In the genomic region with DNA sequence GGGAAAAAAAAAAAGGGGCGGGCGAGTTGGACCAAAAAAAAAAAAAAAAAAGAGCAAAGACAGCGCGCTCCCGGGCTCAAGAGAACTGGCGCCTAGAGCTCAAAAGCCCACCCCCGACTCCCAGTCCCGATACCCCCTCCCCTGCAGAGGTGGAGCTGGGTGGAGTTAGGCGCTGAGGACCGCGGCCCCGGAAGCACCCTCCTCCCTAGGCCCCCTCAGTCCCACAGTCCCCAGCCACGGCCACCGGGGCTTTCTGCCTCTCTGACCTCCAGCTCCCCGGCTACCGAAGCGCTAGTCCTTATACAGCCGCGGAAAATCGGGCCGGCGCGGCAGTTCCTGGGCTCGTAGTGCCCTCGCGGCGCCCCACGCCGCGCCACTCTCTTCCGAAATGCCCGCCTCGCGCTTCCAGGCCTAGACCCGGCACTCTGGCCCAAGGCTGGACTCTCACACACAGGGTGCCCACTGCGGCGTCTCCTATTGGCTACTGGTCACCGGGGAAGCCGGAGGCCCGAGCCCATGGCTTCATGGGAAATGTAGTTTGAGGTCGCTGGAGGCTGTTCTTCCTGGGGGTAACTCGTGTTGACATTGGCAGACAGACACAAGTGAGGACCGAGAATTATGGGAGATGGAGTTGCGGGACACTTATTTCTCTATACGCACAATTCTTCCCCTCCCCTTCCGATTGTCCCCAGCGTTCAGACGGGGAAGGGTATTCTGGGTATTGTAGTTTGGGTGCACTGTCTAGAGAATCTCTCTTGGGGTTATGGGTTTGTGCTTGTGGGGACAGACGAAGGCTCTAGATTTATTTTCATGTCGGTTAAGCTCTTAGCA, we compare ENCODE assay signal across 8 cellular contexts. TPM values are rescaled to one million over a fixed set of nuclear protein-coding genes. Genes with fewer than 3 reads are reported as not detected.
DNase-seq lines count a peak whose midpoint lies in the region; TF ChIP-seq lines count a peak whose summit lies in the region.

A gene with protein sequence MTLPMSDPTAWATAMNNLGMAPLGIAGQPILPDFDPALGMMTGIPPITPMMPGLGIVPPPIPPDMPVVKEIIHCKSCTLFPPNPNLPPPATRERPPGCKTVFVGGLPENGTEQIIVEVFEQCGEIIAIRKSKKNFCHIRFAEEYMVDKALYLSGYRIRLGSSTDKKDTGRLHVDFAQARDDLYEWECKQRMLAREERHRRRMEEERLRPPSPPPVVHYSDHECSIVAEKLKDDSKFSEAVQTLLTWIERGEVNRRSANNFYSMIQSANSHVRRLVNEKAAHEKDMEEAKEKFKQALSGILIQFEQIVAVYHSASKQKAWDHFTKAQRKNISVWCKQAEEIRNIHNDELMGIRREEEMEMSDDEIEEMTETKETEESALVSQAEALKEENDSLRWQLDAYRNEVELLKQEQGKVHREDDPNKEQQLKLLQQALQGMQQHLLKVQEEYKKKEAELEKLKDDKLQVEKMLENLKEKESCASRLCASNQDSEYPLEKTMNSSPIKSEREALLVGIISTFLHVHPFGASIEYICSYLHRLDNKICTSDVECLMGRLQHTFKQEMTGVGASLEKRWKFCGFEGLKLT (minus strand): TSS at position 427 of the 831 bp plus-strand sequence. CDS start 199,993 bp downstream, outside the sequence.

- no peaks in the 10 kb centered on the region; the same call in 1 of the 2 replicates for H3K79me2 ChIP-seq in MM.1S (ENCODE audit: low read length)
- no peaks in the 10 kb centered on the region for H3K79me2 ChIP-seq in neural progenitor cell (ENCODE audit: low read depth)

- in situ Hi-C loops in HAP-1 (cut with MboI; ENCODE audit: low sequenced_read_pairs), result loop anchor here (25.0 kb wide), 1 partner anchor 791 kb away; a partner anchor contains a TSS

- no peaks in the 10 kb centered on the region for H3K27me3 ChIP-seq in HAP-1 (ENCODE audit: low read depth)
- no peaks in the 10 kb centered on the region for H3K27me3 ChIP-seq in MM.1S (replicated peaks; ENCODE audit: insufficient read depth, low read length)
- H3K27me3 ChIP-seq in neural progenitor cell, result no peaks in the 10 kb centered on the region

- H3K4me3 ChIP-seq in HAP-1 (peak within 1 kb of the TSS; percentile 80), MM.1S (ENCODE audit: low read length) (peak within 1 kb of the TSS; percentile 75), foreskin fibroblast (ENCODE audit: low read depth in 1 of 2, low read length in 2 of 2) (peak within 1 kb of the TSS; percentile 70 to 71), neural progenitor cell (peak within 1 kb of the TSS; percentile 54)

- no peaks in the 10 kb centered on the region for H3K36me3 ChIP-seq in ES-I3 (ENCODE audit: insufficient read depth, low read length)
- no peaks in the 10 kb centered on the region for H3K36me3 ChIP-seq in HAP-1 (replicated peaks)
- no peaks in the 10 kb centered on the region for H3K36me3 ChIP-seq in MM.1S (replicated peaks; ENCODE audit: insufficient read depth, low read length)
- no peaks in the 10 kb centered on the region for H3K36me3 ChIP-seq in neural progenitor cell

- no peaks in the 10 kb centered on the region for H3K9me3 Mint-ChIP-seq in neural progenitor cell

- no peaks in the 10 kb centered on the region for H3F3A ChIP-seq in MM.1S (ENCODE audit: insufficient read depth, low read length)
- H3F3A ChIP-seq in neural progenitor cell (ENCODE audit: low read depth), result no peaks in the 10 kb centered on the region

- TF ChIP-seq CTCF in MM.1S (IDR thresholded peaks at IDR 0.05; ENCODE audit: low read length) (no peak), foreskin fibroblast (IDR thresholded peaks at IDR 0.05; ENCODE audit: low read depth, low read length) (no peak), neural progenitor cell (IDR thresholded peaks at IDR 0.05) (no peak)

- no peaks in the 10 kb centered on the region for H3K9me3 ChIP-seq in ES-I3 (ENCODE audit: control insufficient read depth, insufficient read depth, low read length)
- H3K9me3 ChIP-seq in HAP-1, result no peaks in the 10 kb centered on the region
- H3K9me3 ChIP-seq in MM.1S (replicated peaks; ENCODE audit: insufficient read depth, low read length), result no peaks in the 10 kb centered on the region
- no peaks in the 10 kb centered on the region for H3K9me3 ChIP-seq in neural progenitor cell (ENCODE audit: low read depth)

- no peak within 1 kb of the TSS for H3K4me3 Mint-ChIP-seq in neural progenitor cell

- peak; percentile 96 to 99 for DNase-seq in HAP-1 (ENCODE audit: low spot score in 2 of 2)
- DNase-seq in MM.1S, result peak; percentile 94
- DNase-seq in SIG-M5 (lab: John Stamatoyannopoulos, UW), result peak; percentile 92
- DNase-seq in activated gamma-delta T cell (lab: John Stamatoyannopoulos, UW), result peak; percentile 50
- peak; percentile 93 to 96 for DNase-seq in foreskin fibroblast
- peak; percentile 95 for DNase-seq in neural progenitor cell (ENCODE audit: low spot score)
- DNase-seq in stromal cell of bone marrow (ENCODE audit: low read depth), result peak; percentile 93

- peak within 1 kb of the TSS; percentile 76 for H3K4me2 ChIP-seq in MM.1S (ENCODE audit: low read depth, low read length)
- H3K4me2 ChIP-seq in neural progenitor cell, result peak within 1 kb of the TSS; percentile 81

- H3K27ac ChIP-seq in MM.1S (ENCODE audit: low read length), result peak within 1 kb of the TSS; percentile 41; the same call in 1 of the 2 replicates
- no peak within 1 kb of the TSS for H3K27ac ChIP-seq in neural progenitor cell

- no peaks in the 10 kb centered on the region for H3K4me1 ChIP-seq in ES-I3 (ENCODE audit: insufficient read depth, low read length)
- H3K4me1 ChIP-seq in HAP-1, result peaks cover 6% of the 10 kb centered on the region
- H3K4me1 ChIP-seq in MM.1S (ENCODE audit: low read length), result no peaks in the 10 kb centered on the region
- no peaks in the 10 kb centered on the region for H3K4me1 ChIP-seq in neural progenitor cell

- peak within 1 kb of the TSS; percentile 49; the same call in 1 of the 2 replicates for H2AFZ ChIP-seq in MM.1S (ENCODE audit: low read length)
- H2AFZ ChIP-seq in neural progenitor cell (replicated peaks), result peak within 1 kb of the TSS; percentile 19

- H3K27ac Mint-ChIP-seq in neural progenitor cell, result peak within 1 kb of the TSS; percentile 55

- peaks cover 10% of the 10 kb centered on the region for H3K4me1 Mint-ChIP-seq in neural progenitor cell

- H4K20me1 ChIP-seq in MM.1S (ENCODE audit: insufficient read depth, low read length) (no peaks in the 10 kb centered on the region), neural progenitor cell (ENCODE audit: low read depth) (no peaks in the 10 kb centered on the region)

- H3K9me2 ChIP-seq in MM.1S (replicated peaks; ENCODE audit: insufficient read depth, low read length), result no peaks in the 10 kb centered on the region

- peak within 1 kb of the TSS; percentile 90 for H3K9ac ChIP-seq in ES-I3 (ENCODE audit: low read depth, low read length)
- peak within 1 kb of the TSS; percentile 73 for H3K9ac ChIP-seq in MM.1S (ENCODE audit: low read length)
- H3K9ac ChIP-seq in neural progenitor cell, result peak within 1 kb of the TSS; percentile 72

- peaks cover 4% of the 10 kb centered on the region for H3K36me3 Mint-ChIP-seq in neural progenitor cell

- H3K27me3 Mint-ChIP-seq in neural progenitor cell (ENCODE audit: insufficient read depth, low read depth), result no peaks in the 10 kb centered on the region

RNA-seq across cellular contexts. Expression of the gene that starts here (rescaled TPM):
- 8.5 and 12.5 TPM in 2 replicates for total RNA-seq in neural progenitor cell (ENCODE audit: low replicate concordance)
